Comparison of ENCODE assay signal across 11 cellular contexts in genomic region chr18:8052237-8052701, GRCh38.
DNase-seq lines count a peak whose midpoint lies in the region; ATAC-seq and TF ChIP-seq lines count a peak whose summit lies in the region.
"Had no signal": no experiment of that assay in that cellular context is flagged by ENCODE, and none has a peak within 500 bp of the region (broad histone marks: within the 10 kb centered on the region; RNA-seq: fewer than 3 reads in every experiment).

No MANE protein-coding gene starts in this region.

- H3K4me3 ChIP-seq in RWPE2 (ENCODE audit: severe bottlenecking) = no peak overlapping the region

- H3K36me3 ChIP-seq in RWPE2 (ENCODE audit: low read depth) = no peaks in the 10 kb centered on the region
- H3K36me3 ChIP-seq: neutrophil had no signal

- intact Hi-C loops in left colon (cut with DNase I, micrococcal nuclease) = no loop called here

- DNase-seq in DMS53 treated with DMSO at 0.1 percent for 48 hours (lab: John Stamatoyannopoulos, UW; ENCODE audit: unreplicated experiment) (peak; percentile 70), RWPE2 (ENCODE audit: low spot score) (no peak), left colon (no peak), HPDE6-E6E7 (ENCODE audit: extremely low spot score) (no peak), superior temporal gyrus (ENCODE audit: extremely low spot score) (no peak), pons (ENCODE audit: low spot score) (no peak)
- DNase-seq in effector CD8-positive, alpha-beta T cell (lab: John Stamatoyannopoulos, UW) = no peak
- DNase-seq: activated T-cell treated with anti-CD3 and anti-CD28 coated beads, Interleukin-2, amount 50 U/mL, for 1 hour had no signal

- ATAC-seq in HG02798 (IDR thresholded peaks at IDR 0.05; ENCODE audit: poor library complexity, unreplicated experiment) (peak; percentile 58), RWPE2 (ENCODE audit: low read depth) (peak; percentile 61; the same call in 2 of the 3 replicates), left colon (peak; percentile 37)
- ATAC-seq: foreskin keratinocyte had no signal

- H3K4me1 ChIP-seq in RWPE2 (ENCODE audit: insufficient read depth, poor library complexity, severe bottlenecking) = no peaks in the 10 kb centered on the region
- H3K4me1 ChIP-seq: foreskin keratinocyte had no signal

- TF ChIP-seq CTCF in RWPE2 (IDR thresholded peaks at IDR 0.05; ENCODE audit: poor library complexity, severe bottlenecking) = peak; percentile 40

- H3K9me3 ChIP-seq in RWPE2 (ENCODE audit: severe bottlenecking) = no peaks in the 10 kb centered on the region
- H3K9me3 ChIP-seq: neutrophil had no signal

- no peaks in the 10 kb centered on the region for H3K27me3 ChIP-seq in RWPE2 (ENCODE audit: insufficient read depth, poor library complexity, severe bottlenecking)
- H3K27me3 ChIP-seq: foreskin keratinocyte had no signal

- H3K27ac ChIP-seq in RWPE2 (ENCODE audit: poor library complexity, severe bottlenecking) = no peak overlapping the region
- H3K27ac ChIP-seq: foreskin keratinocyte, neutrophil had no signal
